Comparison of ENCODE assay signal across 8 cellular contexts in genomic region chr3:14403636-14404395, GRCh38. TPM values are rescaled to one million over a fixed set of nuclear protein-coding genes. Genes with fewer than 3 reads are reported as not detected.
DNase-seq lines count a peak whose midpoint lies in the region; ATAC-seq and TF ChIP-seq lines count a peak whose summit lies in the region.

No MANE protein-coding gene starts in this region.

- DNase-seq in NCI-H82 (lab: John Stamatoyannopoulos, UW): peak; percentile 57
- DNase-seq in NCI-H82 treated with DMSO at 0.1 percent for 48 hours (lab: John Stamatoyannopoulos, UW; ENCODE audit: unreplicated experiment): no peak
- DNase-seq in NOMO-1 (lab: John Stamatoyannopoulos, UW; ENCODE audit: unreplicated experiment in 2 of 2): peak; percentile 22 to 55
- peak in 1 of 2 donors; percentile 32 for DNase-seq in cardiac fibroblast (ENCODE audit: low read depth in 2 of 2)
- peak; percentile 69 for DNase-seq in lower lobe of right lung
- peak; percentile 39 to 86 for DNase-seq in tibial artery
- no peak for DNase-seq in stimulated activated CD8-positive, alpha-beta memory T cell treated with anti-CD3 and anti-CD28 coated beads, Interleukin-4, amount 100 ng/mL, for 48 hours
- DNase-seq in T-helper 9 cell: no peak

- H3K27ac ChIP-seq in lower lobe of right lung (peak overlapping the region; percentile 95), tibial artery (peak overlapping the region; percentile 69 to 79)

- H3K4me3 ChIP-seq in cardiac fibroblast (replicated peaks in 1 of 2; ENCODE audit: low read depth in 2 of 2, low read length in 2 of 2) (peak overlapping the region; percentile 65 to 74), lower lobe of right lung (peak overlapping the region; percentile 94), tibial artery (peak overlapping the region; percentile 85 to 88)

- no peaks in the 10 kb centered on the region for H3K27me3 ChIP-seq in lower lobe of right lung (ENCODE audit: low read depth)
- no peaks in the 10 kb centered on the region for H3K27me3 ChIP-seq in tibial artery

- peak; percentile 33 to 35 for ATAC-seq in lower lobe of right lung

- no peak for TF ChIP-seq CTCF in cardiac fibroblast (IDR thresholded peaks at IDR 0.05; ENCODE audit: low read depth, low read length)
- TF ChIP-seq CTCF in lower lobe of right lung (IDR thresholded peaks at IDR 0.05): no peak
- TF ChIP-seq CTCF in tibial artery (IDR thresholded peaks at IDR 0.05): no peak

- intact Hi-C loops in lower lobe of right lung (cut with DNase I) (no loop called here), tibial artery (cut with DNase I; ENCODE audit: low total_unique reads) (loop anchor here (2.0 kb wide), 2 partner anchors 29 to 49 kb away; no protein-coding TSS in a partner anchor)

- H3K4me1 ChIP-seq in lower lobe of right lung (peaks cover 45% of the 10 kb centered on the region), tibial artery (peaks cover 0 to 43% (median 38%) of the 10 kb centered on the region in 4 donors)

- H3K36me3 ChIP-seq in lower lobe of right lung: no peaks in the 10 kb centered on the region
- H3K36me3 ChIP-seq in tibial artery: no peaks in the 10 kb centered on the region

- no peaks in the 10 kb centered on the region for H3K9me3 ChIP-seq in lower lobe of right lung
- no peaks in the 10 kb centered on the region for H3K9me3 ChIP-seq in tibial artery

RNA-seq across cellular contexts. Expression of gene SLC6A6, which starts 1.4 kb away (rescaled TPM):
- total RNA-seq in lower lobe of right lung: 84.0 TPM

Comparison
In these comparisons a context has a peak if more than half of its experiments do, and no peak if none do; other contexts are left out.
1. DNase-seq: peak in NCI-H82 (single experiment), NOMO-1 (2 of 2), lower lobe of right lung (single experiment) and tibial artery (2 of 2); none in NCI-H82 treated with DMSO at 0.1 percent for 48 hours (single experiment), stimulated activated CD8-positive, alpha-beta memory T cell treated with anti-CD3 and anti-CD28 coated beads, Interleukin-4, amount 100 ng/mL, for 48 hours (single experiment) and T-helper 9 cell (single experiment).
2. Peak in every context shown above with its lines, with median percentiles within 50 percentile points of each other: H3K4me3 ChIP-seq.